In genomic region chr11:110479445-110480101, GRCh38 we compare ENCODE assay signal across 8 cellular contexts. TPM values are rescaled to one million over a fixed set of nuclear protein-coding genes. Genes with fewer than 3 reads are reported as not detected.
DNase-seq lines count a peak whose midpoint lies in the region; ATAC-seq lines count a peak whose summit lies in the region.

No MANE protein-coding gene starts in this region.

- no peak for ATAC-seq in HG02610 (IDR thresholded peaks at IDR 0.05; ENCODE audit: unreplicated experiment)

- no peaks in the 10 kb centered on the region for H3K9me3 Mint-ChIP-seq in activated CD4-positive, alpha-beta memory T cell treated with anti-CD3 and anti-CD28 coated beads for 36 hours

- H3K4me3 Mint-ChIP-seq in activated CD4-positive, alpha-beta memory T cell treated with anti-CD3 and anti-CD28 coated beads for 36 hours: no peak overlapping the region

- POLR2A ChIA-PET in activated CD4-positive, alpha-beta memory T cell treated with anti-CD3 and anti-CD28 coated beads for 36 hours (lab: Charles Lee): no interaction called here

- DNase-seq in COLO668 (lab: John Stamatoyannopoulos, UW; ENCODE audit: unreplicated experiment) (peak; percentile 12), NCI-H1105 (lab: John Stamatoyannopoulos, UW) (peak; percentile 83), amniotic epithelial cell (ENCODE audit: low read depth) (peak; percentile 91), kidney glomerular epithelial cell (lab: John Stamatoyannopoulos, UW) (peak; percentile 17), T-helper 9 cell (no peak), UCSD-AML1 (lab: John Stamatoyannopoulos, UW; ENCODE audit: unreplicated experiment) (no peak)
- no peak for DNase-seq in activated CD4-positive, alpha-beta memory T cell treated with anti-CD3 and anti-CD28 coated beads for 36 hours

- H3K27ac Mint-ChIP-seq in activated CD4-positive, alpha-beta memory T cell treated with anti-CD3 and anti-CD28 coated beads for 36 hours: no peak overlapping the region

- no peaks in the 10 kb centered on the region for H3K27me3 Mint-ChIP-seq in activated CD4-positive, alpha-beta memory T cell treated with anti-CD3 and anti-CD28 coated beads for 36 hours

- intact Hi-C loops in activated CD4-positive, alpha-beta memory T cell treated with anti-CD3 and anti-CD28 coated beads for 36 hours (cut with micrococcal nuclease): no loop called here

- CTCF ChIA-PET in activated CD4-positive, alpha-beta memory T cell treated with anti-CD3 and anti-CD28 coated beads for 36 hours (lab: Charles Lee): no interaction called here

- H3K4me1 Mint-ChIP-seq in activated CD4-positive, alpha-beta memory T cell treated with anti-CD3 and anti-CD28 coated beads for 36 hours (ENCODE audit: low read depth): no peaks in the 10 kb centered on the region

- no peaks in the 10 kb centered on the region for H3K36me3 Mint-ChIP-seq in activated CD4-positive, alpha-beta memory T cell treated with anti-CD3 and anti-CD28 coated beads for 36 hours

RNA-seq across cellular contexts. Expression of gene FDX1, which starts 49.8 kb away (rescaled TPM):
- 10 to 100 TPM in 1 of 2 experiments, 1 to 10 TPM in 1; 9.8 to 11.2 TPM for total RNA-seq in activated CD4-positive, alpha-beta memory T cell treated with anti-CD3 and anti-CD28 coated beads for 36 hours

Comparison
In these comparisons a context has a peak if more than half of its experiments do, and no peak if none do; other contexts are left out.
1. DNase-seq: peak in COLO668 (single experiment), NCI-H1105 (single experiment), amniotic epithelial cell (single experiment) and kidney glomerular epithelial cell (single experiment); none in activated CD4-positive, alpha-beta memory T cell treated with anti-CD3 and anti-CD28 coated beads for 36 hours (single experiment), T-helper 9 cell (single experiment) and UCSD-AML1 (single experiment).